Comparison of ENCODE assay signal across 15 cellular contexts in the genomic region with DNA sequence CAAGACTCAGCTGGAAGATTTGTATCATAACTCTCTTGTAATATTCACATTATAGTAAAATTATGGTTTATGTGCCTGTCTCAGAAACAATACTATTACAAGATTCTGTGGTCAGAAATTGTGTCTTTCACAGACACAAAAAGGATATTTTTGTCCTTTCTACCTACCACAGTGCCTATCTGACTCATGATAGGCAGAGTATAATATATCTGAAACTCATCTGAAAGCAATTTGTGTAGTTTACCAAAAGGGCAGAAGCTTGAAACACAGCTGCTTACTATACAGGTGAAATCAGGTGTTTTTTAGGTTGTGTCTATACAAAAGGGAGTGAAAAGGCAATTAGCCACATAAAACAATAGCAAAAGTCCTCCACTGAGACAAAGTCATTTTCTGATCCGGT. TPM values are rescaled to one million over a fixed set of nuclear protein-coding genes. Genes with fewer than 3 reads are reported as not detected.
"Had no signal": no experiment of that assay in that cellular context is flagged by ENCODE, and none has a peak within 500 bp of the region (broad histone marks: within the 10 kb centered on the region; RNA-seq: fewer than 3 reads in every experiment).

No MANE protein-coding gene starts in this region.

- H3K27me3 ChIP-seq: ascending aorta, vagina had no signal

- H3K9me3 ChIP-seq: ascending aorta, psoas muscle, spleen, tibial artery, vagina had no signal

- H3K4me3 Mint-ChIP-seq: activated CD8-positive, alpha-beta T cell treated with anti-CD3 and anti-CD28 coated beads, Interleukin-2, amount 10 ng/mL, durations not matched to agents 7 days and 5 days; stimulated activated memory B cell treated with anti-CD40 and anti-IgM and Interleukin-4, amounts not matched to agents 10 μg/mL and 1 μg/mL and 100 μg/mL, for 72 hours had no signal

- FAIRE-seq: bronchial epithelial cell had no signal

- H3K9me3 Mint-ChIP-seq: stimulated activated memory B cell treated with anti-CD40 and anti-IgM and Interleukin-4, amounts not matched to agents 10 μg/mL and 1 μg/mL and 100 μg/mL, for 72 hours had no signal

- H3K36me3 Mint-ChIP-seq: stimulated activated memory B cell treated with anti-CD40 and anti-IgM and Interleukin-4, amounts not matched to agents 10 μg/mL and 1 μg/mL and 100 μg/mL, for 72 hours had no signal

- ATAC-seq: activated CD8-positive, alpha-beta T cell treated with anti-CD3 and anti-CD28 coated beads, Interleukin-2, amount 10 ng/mL, durations not matched to agents 7 days and 5 days; esophagus mucosa; psoas muscle; sciatic nerve; stimulated activated memory B cell treated with anti-CD40 and anti-IgM and Interleukin-4, amounts not matched to agents 10 μg/mL and 1 μg/mL and 100 μg/mL, for 72 hours had no signal

- DNase-seq: activated CD4-positive, alpha-beta T cell treated with anti-CD3 and anti-CD28 coated beads for 4 hours; activated CD8-positive, alpha-beta memory T cell treated with anti-CD3 and anti-CD28 coated beads, Interleukin-2, amount 50 U/mL, for 48 hours; activated CD8-positive, alpha-beta T cell treated with anti-CD3 and anti-CD28 coated beads, Interleukin-2, amount 10 ng/mL, durations not matched to agents 7 days and 5 days; hippocampal formation; kidney glomerular epithelial cell; psoas muscle; spleen; stimulated activated CD4-positive, alpha-beta T cell treated with anti-CD3 and anti-CD28 coated beads, Interleukin-1b, Interleukin-23, amount 100 ng/mL, for 48 hours; tibial artery had no signal

- H3K27ac ChIP-seq: ascending aorta, psoas muscle, spleen, tibial artery, vagina had no signal

- H3K4me1 ChIP-seq: ascending aorta, psoas muscle, spleen, tibial artery, vagina had no signal

- H3K4me3 ChIP-seq: ascending aorta, psoas muscle, spleen, tibial artery, vagina had no signal

- H3K36me3 ChIP-seq: ascending aorta, spleen, tibial artery, vagina had no signal

- H3K27ac Mint-ChIP-seq: activated CD8-positive, alpha-beta T cell treated with anti-CD3 and anti-CD28 coated beads, Interleukin-2, amount 10 ng/mL, durations not matched to agents 7 days and 5 days; stimulated activated memory B cell treated with anti-CD40 and anti-IgM and Interleukin-4, amounts not matched to agents 10 μg/mL and 1 μg/mL and 100 μg/mL, for 72 hours had no signal

- H3K4me1 Mint-ChIP-seq: stimulated activated memory B cell treated with anti-CD40 and anti-IgM and Interleukin-4, amounts not matched to agents 10 μg/mL and 1 μg/mL and 100 μg/mL, for 72 hours had no signal

RNA-seq across cellular contexts. Expression of a gene that starts 10.9 kb away (rescaled TPM):
- total RNA-seq: activated CD8-positive, alpha-beta T cell treated with anti-CD3 and anti-CD28 coated beads, Interleukin-2, amount 10 ng/mL, durations not matched to agents 7 days and 5 days had no signal
